In the genomic region with DNA sequence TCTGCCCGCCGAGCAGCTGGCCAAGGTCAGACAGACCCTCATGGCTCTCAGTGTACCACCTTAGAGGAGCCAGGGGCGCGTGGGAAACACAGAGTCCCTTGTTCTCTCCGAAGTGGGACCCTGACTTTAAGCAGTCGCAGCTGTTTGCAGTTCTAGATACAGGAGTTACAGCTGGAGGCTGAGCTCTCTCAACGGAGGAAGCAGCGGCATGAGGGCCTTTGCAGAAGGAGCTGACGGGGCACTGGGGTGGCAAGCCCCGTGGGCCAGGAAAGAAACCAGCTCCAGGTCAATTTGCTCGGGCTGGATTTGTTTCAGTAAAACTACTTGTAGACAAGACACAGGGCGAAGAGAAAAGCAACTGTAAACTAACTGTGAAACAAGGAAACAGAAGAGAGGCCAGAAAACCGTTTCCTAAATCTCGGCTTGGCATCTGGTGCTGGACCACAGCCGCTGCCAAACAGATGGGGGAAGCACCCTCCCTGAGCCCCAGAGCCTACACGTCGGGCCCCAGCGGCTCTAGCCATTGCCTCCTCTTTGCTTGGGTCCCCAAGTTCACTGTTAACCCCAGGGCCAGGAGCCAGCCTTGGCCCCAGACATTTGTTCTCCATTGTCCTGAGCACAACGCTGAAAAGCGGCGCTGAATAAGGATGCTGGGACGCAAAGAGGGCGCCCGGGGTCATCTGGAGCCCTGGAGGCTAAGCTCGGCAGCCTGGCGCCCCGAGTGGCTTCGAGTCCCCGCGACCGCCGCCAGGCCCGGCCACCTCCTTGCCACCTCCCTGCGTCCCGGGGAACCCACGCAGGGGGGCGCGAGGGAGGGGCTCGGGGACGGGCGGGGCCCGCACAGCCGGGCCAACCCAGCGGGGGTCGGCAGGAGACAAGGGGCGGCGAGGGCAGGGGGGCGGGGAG, we compare ENCODE assay signal across 8 cellular contexts. TPM values are rescaled to one million over a fixed set of nuclear protein-coding genes. Genes with fewer than 3 reads are reported as not detected.
DNase-seq lines count a peak whose midpoint lies in the region; ATAC-seq, FAIRE-seq and TF ChIP-seq lines count a peak whose summit lies in the region.

No MANE protein-coding gene starts in this region.

- no peaks in the 10 kb centered on the region for H3K9me2 ChIP-seq in OCI-LY7 (ENCODE audit: insufficient read depth, low read length)

- H3K36me3 ChIP-seq in OCI-LY7 (ENCODE audit: insufficient read depth, low read length) = no peaks in the 10 kb centered on the region
- no peaks in the 10 kb centered on the region for H3K36me3 ChIP-seq in bronchial epithelial cell (ENCODE audit: control insufficient read depth, insufficient read depth, low read length)
- H3K36me3 ChIP-seq in suprapubic skin = no peaks in the 10 kb centered on the region

- H3K4me2 ChIP-seq in OCI-LY7 (ENCODE audit: low read length) = peak overlapping the region; percentile 58

- CTCF ChIA-PET in OCI-LY7 (lab: Charles Lee; ENCODE audit: unreplicated experiment) = interaction anchor here (0.6 to 1.5 kb wide), 3 partner anchors 13 to 90 kb away, joined by 3 to 7 read pairs (median 3); partner anchors contain the start of gene BRF1

- H3K79me2 ChIP-seq in OCI-LY7 (ENCODE audit: insufficient read depth, low read depth, low read length) = no peaks in the 10 kb centered on the region

- POLR2A ChIA-PET in OCI-LY7 (lab: Charles Lee) = interaction anchor here (0.6 to 1.0 kb wide), 2 partner anchors 8 to 111 kb away, joined by 3 read pairs; no protein-coding TSS in a partner anchor

- WGBS in suprapubic skin = 39% methylated on average over 18 of the region's 48 CpGs

- H3K9me3 ChIP-seq in OCI-LY7 (ENCODE audit: low read length) (no peaks in the 10 kb centered on the region), suprapubic skin (no peaks in the 10 kb centered on the region)

- no peak for TF ChIP-seq POLR2A in suprapubic skin (IDR thresholded peaks at IDR 0.05)

- BruUV-seq in OCI-LY7 (replicated peaks; lab: Mats Ljungman, UMichigan) = no TSS peak

- DNase-seq in OCI-LY7 (ENCODE audit: low spot score) = peak; percentile 41
- no peak for DNase-seq in bronchial epithelial cell (ENCODE audit: low read depth)
- DNase-seq in left lobe of liver (ENCODE audit: low spot score) = peak; percentile 59
- DNase-seq in suprapubic skin (ENCODE audit: low spot score in 2 of 2) = no peak
- DNase-seq in NCI-H748 treated with DMSO at 0.1 percent for 48 hours (lab: John Stamatoyannopoulos, UW) = no peak

- ATAC-seq in HG02642 (IDR thresholded peaks at IDR 0.05; ENCODE audit: poor library complexity, unreplicated experiment) = peak; percentile 17
- ATAC-seq in left lobe of liver = peak; percentile 25
- no peak for ATAC-seq in HG03442 (IDR thresholded peaks at IDR 0.05; ENCODE audit: unreplicated experiment)

- peaks cover 17% of the 10 kb centered on the region for H3K4me1 ChIP-seq in OCI-LY7 (ENCODE audit: insufficient read depth, low read length, poor library complexity, severe bottlenecking)
- H3K4me1 ChIP-seq in suprapubic skin = peaks cover 45% of the 10 kb centered on the region

- intact Hi-C loops in OCI-LY7 (cut with micrococcal nuclease; ENCODE audit: unreplicated experiment) = no loop called here

- TF ChIP-seq EP300 in suprapubic skin (IDR thresholded peaks at IDR 0.05) = no peak

- H3K4me3 ChIP-seq in GM08714 (ENCODE audit: low read length) (peak overlapping the region; percentile 54), OCI-LY7 (ENCODE audit: low read depth, low read length, poor library complexity, severe bottlenecking) (peak overlapping the region; percentile 68), bronchial epithelial cell (ENCODE audit: low read depth, low read length) (peak overlapping the region; percentile 56), suprapubic skin (peak overlapping the region; percentile 61)

- no peaks in the 10 kb centered on the region for H3K27me3 ChIP-seq in bronchial epithelial cell (ENCODE audit: control insufficient read depth, insufficient read depth, low read length)
- no peaks in the 10 kb centered on the region for H3K27me3 ChIP-seq in suprapubic skin

- no peak for FAIRE-seq in bronchial epithelial cell (lab: Jason Lieb, UNC)

- no peaks in the 10 kb centered on the region for H4K20me1 ChIP-seq in OCI-LY7 (ENCODE audit: insufficient read depth, low read length)

- H2AFZ ChIP-seq in OCI-LY7 (ENCODE audit: low read length) = peak overlapping the region; percentile 59

- TF ChIP-seq CTCF in OCI-LY7 (conservative IDR thresholded peaks at IDR 0.05; ENCODE audit: low read length) = no peak
- no peak for TF ChIP-seq CTCF in bronchial epithelial cell (IDR thresholded peaks at IDR 0.05; ENCODE audit: insufficient read depth, low read length, severe bottlenecking)
- no peak for TF ChIP-seq CTCF in suprapubic skin (IDR thresholded peaks at IDR 0.05)

- H3K27ac ChIP-seq in OCI-LY7 (ENCODE audit: low read depth, low read length, poor library complexity, severe bottlenecking) (no peak overlapping the region), suprapubic skin (peak overlapping the region; percentile 79)

RNA-seq across cellular contexts. Expression of gene PACS2, which starts 0.9 kb away (rescaled TPM):
- 35.3 and 46.9 TPM in 2 replicates for total RNA-seq in OCI-LY7 (2014; rRNA removed; shearing (Covaris generic))
- total RNA-seq in OCI-LY7 (2022) = 45.4 and 47.3 TPM in 2 replicates
- 42.4 and 43.1 TPM in 2 replicates for total RNA-seq in bronchial epithelial cell
- total RNA-seq in left lobe of liver = 26.6 TPM
- total RNA-seq in suprapubic skin = 100 to 1,000 TPM in 1 of 4 donors, 10 to 100 TPM in 3; 41.9 to 100 (median 66.6) TPM

RNA-seq across cellular contexts. Expression of gene BRF1, which starts 12.8 kb away (rescaled TPM):
- 23.7 and 25.5 TPM in 2 replicates for total RNA-seq in OCI-LY7 (2014; rRNA removed; shearing (Covaris generic))
- total RNA-seq in OCI-LY7 (2022) = 26.4 and 27.0 TPM in 2 replicates
- total RNA-seq in bronchial epithelial cell = 22.3 and 24.0 TPM in 2 replicates
- total RNA-seq in left lobe of liver = 20.5 TPM
- 100 to 1,000 TPM in 1 of 4 donors, 10 to 100 TPM in 3; 37.9 to 102 (median 52.5) TPM for total RNA-seq in suprapubic skin

Comparison
In these comparisons a context has a peak if more than half of its experiments do, and no peak if none do; other contexts are left out.
1. DNase-seq: peak in OCI-LY7 (single experiment) and left lobe of liver (single experiment); none in bronchial epithelial cell (single experiment), suprapubic skin (0 of 2) and NCI-H748 treated with DMSO at 0.1 percent for 48 hours (single experiment).
2. Peak in every context shown above with its lines, with median percentiles within 50 percentile points of each other: H3K4me3 ChIP-seq.